In the genomic region with DNA sequence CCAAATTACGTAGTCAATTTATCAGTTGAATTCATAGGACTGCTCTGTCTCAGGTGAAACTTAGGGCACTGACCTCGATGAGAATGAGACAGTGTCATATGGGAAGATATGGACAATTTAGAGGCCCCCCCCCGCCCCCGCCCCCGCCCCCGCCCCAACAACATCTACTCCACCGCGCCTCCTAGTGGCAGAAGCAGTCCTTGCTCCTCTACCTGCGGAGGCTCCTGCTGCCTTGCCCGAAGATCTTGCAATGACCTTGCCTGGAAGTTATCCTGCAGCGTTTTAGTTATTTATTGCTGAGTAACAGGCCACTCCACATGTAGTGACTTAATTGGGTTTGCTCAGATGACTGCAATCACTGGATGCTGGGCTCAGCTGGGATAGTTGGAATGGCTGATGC, we compare ENCODE assay signal across 8 cellular contexts. TPM values are rescaled to one million over a fixed set of nuclear protein-coding genes. Genes with fewer than 3 reads are reported as not detected.
DNase-seq lines count a peak whose midpoint lies in the region; TF ChIP-seq lines count a peak whose summit lies in the region.

No MANE protein-coding gene starts in this region.

- intact Hi-C loops in Caco-2 (cut with micrococcal nuclease; ENCODE audit: unreplicated experiment) = no loop called here
- intact Hi-C loops in head of caudate nucleus (cut with DNase I) = no loop called here
- intact Hi-C loops in tibial artery (cut with DNase I; ENCODE audit: low total_unique reads) = loop anchor here (2.0 kb wide), 1 partner anchor 30 kb away; no protein-coding TSS in a partner anchor

- H3K27ac Mint-ChIP-seq in Caco-2 (ENCODE audit: unreplicated experiment) = peak overlapping the region; percentile 57

- H3K27ac ChIP-seq in tibial artery = peak overlapping the region in 1 of 2 donors; percentile 37

- peaks cover 17% of the 10 kb centered on the region for H3K4me1 Mint-ChIP-seq in Caco-2 (ENCODE audit: low read depth, unreplicated experiment)

- no TSS peak for BruUV-seq in Caco-2 (replicated peaks; lab: Mats Ljungman, UMichigan)

- H3K27me3 Mint-ChIP-seq in Caco-2 (ENCODE audit: insufficient read depth, unreplicated experiment) = no peaks in the 10 kb centered on the region

- no peak overlapping the region for H3K4me3 Mint-ChIP-seq in Caco-2 (ENCODE audit: unreplicated experiment)

- POLR2A ChIA-PET in Caco-2 (lab: Charles Lee) = interaction anchor here (0.9 kb wide), 1 partner anchor 14 kb away, joined by 4 read pairs; no protein-coding TSS in a partner anchor

- H3K9me3 ChIP-seq in Caco-2 (no peaks in the 10 kb centered on the region), tibial artery (no peaks in the 10 kb centered on the region)

- no peaks in the 10 kb centered on the region for H3K9me3 Mint-ChIP-seq in Caco-2 (ENCODE audit: unreplicated experiment)

- no peak overlapping the region for H3K4me3 ChIP-seq in Caco-2 (ENCODE audit: low read depth, low read length)
- no peak overlapping the region for H3K4me3 ChIP-seq in NB4 (ENCODE audit: low read depth, low read length)
- H3K4me3 ChIP-seq in tibial artery = no peak overlapping the region

- H3K36me3 Mint-ChIP-seq in Caco-2 (ENCODE audit: insufficient read depth, unreplicated experiment) = peaks cover 39% of the 10 kb centered on the region

- CTCF ChIA-PET in Caco-2 (lab: Charles Lee) = interaction anchor here (1.1 to 1.2 kb wide), 2 partner anchors 23 to 121 kb away, joined by 3 to 6 read pairs; no protein-coding TSS in a partner anchor

- peak in 1 of 2 experiments; percentile 77 for DNase-seq in Caco-2
- peak; percentile 35 for DNase-seq in NB4 (ENCODE audit: low read depth)
- DNase-seq in activated T-cell treated with anti-CD3 and anti-CD28 coated beads, Interleukin-2, amount 50 U/mL, for 48 hours = peak; percentile 71
- DNase-seq in head of caudate nucleus = peak in 36 of 42 donors; percentile 31 to 88 (median 63)
- DNase-seq in stimulated activated CD4-positive, alpha-beta T cell treated with anti-CD3 and anti-CD28 coated beads, TNF-alpha, amount 100 ng/mL, for 24 hours (ENCODE audit: low read depth in 3 of 3) = peak in 2 of 3 experiments; percentile 45 to 57
- DNase-seq in NCI-H187 treated with DMSO at 0.1 percent for 48 hours (lab: John Stamatoyannopoulos, UW) = no peak
- DNase-seq in NCI-H187 (lab: John Stamatoyannopoulos, UW) = no peak
- no peak for DNase-seq in tibial artery

- TF ChIP-seq CTCF in Caco-2 (IDR thresholded peaks at IDR 0.05; ENCODE audit: insufficient read depth in 1 of 2, low read depth in 1 of 2, low read length in 1 of 2, severe bottlenecking in 1 of 2, unreplicated experiment in 1 of 2) (peak; percentile 48 to 79), NB4 (IDR thresholded peaks at IDR 0.05; ENCODE audit: low read depth, low read length) (peak; percentile 53), tibial artery (IDR thresholded peaks at IDR 0.05) (peak in 1 of 2 experiments; percentile 56)

- H3K27me3 ChIP-seq in Caco-2 (replicated peaks; ENCODE audit: control insufficient read depth, insufficient read depth, low read length) (no peaks in the 10 kb centered on the region), tibial artery (no peaks in the 10 kb centered on the region)

- H3K4me1 ChIP-seq in Caco-2 (peaks cover 10% of the 10 kb centered on the region), tibial artery (peaks cover 0 to 21% (median 5%) of the 10 kb centered on the region in 4 donors)

- H3K36me3 ChIP-seq in Caco-2 (ENCODE audit: control insufficient read depth, insufficient read depth, low read length) = peaks cover 2% of the 10 kb centered on the region; the same call in 1 of the 2 replicates
- H3K36me3 ChIP-seq in tibial artery = peaks cover 10 to 24% (median 16%) of the 10 kb centered on the region in 3 donors

- TF ChIP-seq POLR2A in NB4 (IDR thresholded peaks at IDR 0.05; ENCODE audit: extremely low read depth, insufficient read length) = no peak

RNA-seq across cellular contexts. Expression of a gene that starts 15.1 kb away (rescaled TPM):
- total RNA-seq in Caco-2 (2022) = 481 and 528 TPM in 2 replicates

RNA-seq across cellular contexts. Expression of a gene that starts 51.5 kb away (rescaled TPM):
- 25.7 and 28.6 TPM in 2 replicates for total RNA-seq in Caco-2 (2022)

Comparison
In these comparisons a context has a peak if more than half of its experiments do, and no peak if none do; other contexts are left out.
1. DNase-seq: peak in NB4 (single experiment), activated T-cell treated with anti-CD3 and anti-CD28 coated beads, Interleukin-2, amount 50 U/mL, for 48 hours (2 of 2), head of caudate nucleus (36 of 42) and stimulated activated CD4-positive, alpha-beta T cell treated with anti-CD3 and anti-CD28 coated beads, TNF-alpha, amount 100 ng/mL, for 24 hours (2 of 3); none in NCI-H187 treated with DMSO at 0.1 percent for 48 hours (single experiment), NCI-H187 (0 of 2) and tibial artery (0 of 2).